8 cellular contexts compared by ENCODE assay signal in genomic region chr10:109862738-109863137, GRCh38.
"Had no signal": no experiment of that assay in that cellular context is flagged by ENCODE, and none has a peak within 500 bp of the region (broad histone marks: within the 10 kb centered on the region; RNA-seq: fewer than 3 reads in every experiment).

No MANE protein-coding gene starts in this region.

- H3K4me3 ChIP-seq: GM23248, HAP-1 had no signal

- ATAC-seq: HCT116 had no signal

- H3K27me3 Mint-ChIP-seq: IgD-negative memory B cell had no signal

- DNase-seq: GM23248, GOT3, H7, KG1 had no signal

- H3K4me1 ChIP-seq: HAP-1 had no signal

- H3K9me3 ChIP-seq: HAP-1 had no signal

- H3K27ac Mint-ChIP-seq: IgD-negative memory B cell had no signal

- FAIRE-seq: HTR-8/SVneo had no signal

- H3K27ac ChIP-seq: GM23248 had no signal

- H3K4me3 Mint-ChIP-seq: IgD-negative memory B cell had no signal

- H3K9ac ChIP-seq: GM23248 had no signal

- H2AFZ ChIP-seq: GM23248 had no signal
